In genomic region chr14:21026988-21027315, GRCh38 we compare ENCODE assay signal across 15 cellular contexts. TPM values are rescaled to one million over a fixed set of nuclear protein-coding genes. Genes with fewer than 3 reads are reported as not detected.
DNase-seq lines count a peak whose midpoint lies in the region; ATAC-seq, FAIRE-seq and TF ChIP-seq lines count a peak whose summit lies in the region.
"Had no signal": no experiment of that assay in that cellular context is flagged by ENCODE, and none has a peak within 500 bp of the region (broad histone marks: within the 10 kb centered on the region; RNA-seq: fewer than 3 reads in every experiment).

No MANE protein-coding gene starts in this region.

- intact Hi-C loops in HepG2 (cut with micrococcal nuclease; ENCODE audit: unreplicated experiment), result no loop called here
- intact Hi-C loops in right lobe of liver (cut with DNase I), result no loop called here

- no peaks in the 10 kb centered on the region for H3K36me3 Mint-ChIP-seq in progenitor cell of endocrine pancreas (ENCODE audit: insufficient read depth)

- in situ Hi-C loops in HepG2 (cut with HindIII; ENCODE audit: extremely low pct_ligation_motif_present, low pct_unique_long_range_greater_than_20kb), result no loop called here

- H3K79me2 ChIP-seq in HepG2 (ENCODE audit: insufficient read depth, low read length), result peaks cover 13% of the 10 kb centered on the region
- H3K79me2 ChIP-seq in hepatocyte, result peaks cover 14% of the 10 kb centered on the region

- WGBS in HepG2 (ENCODE audit: low lambda C conversion rate), result 24% methylated on average over 3 of the region's 3 CpGs
- no CpG with 5 or more reads among the region's 3 CpGs for WGBS in right lobe of liver (ENCODE audit: insufficient coverage, low coverage, low lambda C conversion rate, missing lambda C conversion rate)
- WGBS in hepatocyte (ENCODE audit: low lambda C conversion rate, missing lambda C conversion rate), result 12% methylated on average over 3 of the region's 3 CpGs

- CTCF ChIA-PET in HepG2 (lab: Yijun Ruan, JAX; ENCODE audit: low intra/inter-chr PET ratio, low total read pairs), result no interaction called here

- no peak for FAIRE-seq in HepG2 (lab: Jason Lieb, UNC)
- FAIRE-seq: astrocyte had no signal

- no peak overlapping the region for H3K4me3 ChIP-seq in HepG2 (replicated peaks in 1 of 3; ENCODE audit: insufficient read depth in 1 of 3, low read depth in 2 of 3, low read length in 3 of 3)
- no peak overlapping the region for H3K4me3 ChIP-seq in right lobe of liver
- no peak overlapping the region for H3K4me3 ChIP-seq in hepatocyte

- BruUV-seq in HepG2 (replicated peaks; lab: Mats Ljungman, UMichigan), result no TSS peak

- H3K4me2 ChIP-seq in HepG2 (ENCODE audit: low read depth, low read length) (peak overlapping the region; percentile 14; the same call in 1 of the 2 replicates), hepatocyte (peak overlapping the region; percentile 94)

- H3K27ac Mint-ChIP-seq in progenitor cell of endocrine pancreas, result no peak overlapping the region

- TF ChIP-seq EP300 in HepG2 (IDR thresholded peaks at IDR 0.05; ENCODE audit: low read depth in 2 of 2, low read length in 2 of 2), result peak in 1 of 2 experiments; percentile 34; a peak in 1 of 4 replicates
- no peak for TF ChIP-seq EP300 in HepG2 (CRISPR knock-in tag; IDR thresholded peaks at IDR 0.05; ENCODE audit: borderline replicate concordance)

- H3K36me3 ChIP-seq in HepG2 (replicated peaks in 1 of 2; ENCODE audit: control insufficient read depth in 1 of 2, insufficient read depth in 2 of 2, low read length in 2 of 2), result peaks cover 1 to 3% of the 10 kb centered on the region in 2 experiments; a peak in 3 of 5 replicates
- H3K36me3 ChIP-seq in right lobe of liver, result peaks cover 0 to under 1% (median 0%) of the 10 kb centered on the region in 4 donors
- H3K36me3 ChIP-seq in hepatocyte (replicated peaks; ENCODE audit: insufficient read depth, low read depth), result no peaks in the 10 kb centered on the region

- H3K9me2 ChIP-seq in hepatocyte (replicated peaks; ENCODE audit: insufficient read depth), result no peaks in the 10 kb centered on the region

- H3K9ac ChIP-seq in HepG2 (ENCODE audit: insufficient read depth, low read depth, low read length), result no peak overlapping the region

- POLR2A ChIA-PET in HepG2 (lab: Yijun Ruan, JAX), result interaction anchor here (1.1 to 1.9 kb wide), 3 partner anchors 29 to 43 kb away, joined by 4 to 7 read pairs (median 6); partner anchors contain the start of gene ARHGEF40

- TF ChIP-seq CTCF in HepG2 (CRISPR knock-in tag; IDR thresholded peaks at IDR 0.05) (no peak), right lobe of liver (IDR thresholded peaks at IDR 0.05) (no peak), hepatocyte (IDR thresholded peaks at IDR 0.05; ENCODE audit: poor library complexity) (no peak), progenitor cell of endocrine pancreas (IDR thresholded peaks at IDR 0.05; ENCODE audit: unreplicated experiment) (no peak)

- no peaks in the 10 kb centered on the region for H3K9me3 Mint-ChIP-seq in progenitor cell of endocrine pancreas (ENCODE audit: low read depth)

- TF ChIP-seq RAD21 in HepG2 (CRISPR knock-in tag; IDR thresholded peaks at IDR 0.05), result no peak

- H2AFZ ChIP-seq in HepG2 (ENCODE audit: low read length), result no peak overlapping the region
- H2AFZ ChIP-seq in hepatocyte, result no peak overlapping the region

- ATAC-seq in HepG2 (no peak), right lobe of liver (no peak), GM19023 (IDR thresholded peaks at IDR 0.05; ENCODE audit: unreplicated experiment) (no peak), HG02642 (IDR thresholded peaks at IDR 0.05; ENCODE audit: poor library complexity, unreplicated experiment) (no peak)
- ATAC-seq: Panc1 had no signal

- H3K27ac ChIP-seq in HepG2 (ENCODE audit: extremely low read length, insufficient read depth, low read length) (no peak overlapping the region), right lobe of liver (no peak overlapping the region), hepatocyte (peak overlapping the region; percentile 82)

- H3K27me3 ChIP-seq in HepG2 (ENCODE audit: control insufficient read depth in 1 of 2, insufficient read depth in 2 of 2, low read length in 2 of 2), result no peaks in the 10 kb centered on the region; a peak in 2 of 5 replicates
- no peaks in the 10 kb centered on the region for H3K27me3 ChIP-seq in right lobe of liver
- no peaks in the 10 kb centered on the region for H3K27me3 ChIP-seq in hepatocyte

- no peaks in the 10 kb centered on the region for H3K9me3 ChIP-seq in HepG2 (ENCODE audit: low read length)
- no peaks in the 10 kb centered on the region for H3K9me3 ChIP-seq in right lobe of liver
- no peaks in the 10 kb centered on the region for H3K9me3 ChIP-seq in hepatocyte (ENCODE audit: low read depth)

- DNase-seq in HepG2 (ENCODE audit: low spot score) (no peak), right lobe of liver (no peak), hepatocyte (ENCODE audit: low spot score) (peak; percentile 38), progenitor cell of endocrine pancreas (ENCODE audit: low spot score, unreplicated experiment) (no peak), NAMALWA (ENCODE audit: low spot score) (no peak), LoVo (ENCODE audit: low spot score) (no peak)
- DNase-seq: ACHN; NCI-H226; stimulated activated CD4-positive, alpha-beta T cell treated with anti-CD3 and anti-CD28 coated beads, Interleukin-2, amount 100 ng/mL, for 48 hours; stimulated activated naive CD4-positive, alpha-beta T cell treated with Interleukin-2 at 50 U/mL for 16 hours had no signal

- H3K4me3 Mint-ChIP-seq in progenitor cell of endocrine pancreas (ENCODE audit: low read depth), result peak overlapping the region; percentile 31

- no peak for TF ChIP-seq POLR2A in HepG2 (IDR thresholded peaks at IDR 0.05; ENCODE audit: insufficient read depth in 1 of 2, low read depth in 2 of 2, low read length in 2 of 2)
- TF ChIP-seq POLR2A in right lobe of liver (IDR thresholded peaks at IDR 0.05), result no peak

- peaks cover 14% of the 10 kb centered on the region for H3K27me3 Mint-ChIP-seq in progenitor cell of endocrine pancreas

- H4K20me1 ChIP-seq in HepG2 (ENCODE audit: insufficient read depth, low read length) (no peaks in the 10 kb centered on the region), hepatocyte (ENCODE audit: insufficient read depth, poor library complexity, severe bottlenecking) (no peaks in the 10 kb centered on the region)

- H3K4me1 Mint-ChIP-seq in progenitor cell of endocrine pancreas (ENCODE audit: low read depth), result peaks cover 24% of the 10 kb centered on the region

- H3K4me1 ChIP-seq in HepG2 (ENCODE audit: insufficient read depth, low read length) (peaks cover 50% of the 10 kb centered on the region), right lobe of liver (peaks cover 0 to 8% (median 2%) of the 10 kb centered on the region in 4 donors), hepatocyte (ENCODE audit: insufficient read depth) (peaks cover 16% of the 10 kb centered on the region)

RNA-seq across cellular contexts. Expression of gene NDRG2, which starts 2.1 kb away (rescaled TPM):
- 27.2 and 27.4 TPM in 2 replicates for total RNA-seq in HepG2 (2016; rRNA removed; fragmentation: Illumina TruSeq; extraction: Trizol)
- 7.0 and 7.9 TPM in 2 replicates for total RNA-seq in HepG2 (2016; cell fraction: cytosol; rRNA removed; fragmentation: Illumina TruSeq; extraction: Trizol; ENCODE audit: low read depth)
- total RNA-seq in HepG2 (2016; cell fraction: insoluble cytoplasmic fraction; rRNA removed; fragmentation: Illumina TruSeq; extraction: Trizol), result 23.1 and 29.2 TPM in 2 replicates
- total RNA-seq in HepG2 (2016; cell fraction: membrane; rRNA removed; fragmentation: Illumina TruSeq; extraction: Trizol), result 8.1 and 9.2 TPM in 2 replicates
- total RNA-seq in HepG2 (2016; cell fraction: nucleus; rRNA removed; fragmentation: Illumina TruSeq; extraction: Trizol), result 21.6 and 27.8 TPM in 2 replicates
- 143 and 189 TPM in 2 replicates for polyA plus RNA-seq in HepG2 (2011; rRNA removed)
- polyA plus RNA-seq in HepG2 (2011; cell fraction: cytosol; rRNA removed), result 91.9 and 130 TPM in 2 replicates
- 360 and 469 TPM in 2 replicates for polyA plus RNA-seq in HepG2 (2011; cell fraction: nucleus; rRNA removed)
- polyA plus RNA-seq in HepG2 (2012), result 75.5 and 109 TPM in 2 replicates
- 4.3 and 4.9 TPM in 2 replicates for polyA plus RNA-seq in HepG2 (2016; cell fraction: cytosol; fragmentation: Illumina TruSeq; extraction: Trizol; ENCODE audit: low read depth)
- 42.0 and 43.6 TPM in 2 replicates for polyA plus RNA-seq in HepG2 (2016; cell fraction: insoluble cytoplasmic fraction; fragmentation: Illumina TruSeq; extraction: Trizol; ENCODE audit: low read depth)
- 7.2 TPM in 2 replicates for polyA plus RNA-seq in HepG2 (2016; cell fraction: membrane; fragmentation: Illumina TruSeq; extraction: Trizol; ENCODE audit: low read depth)
- polyA plus RNA-seq in HepG2 (2016; cell fraction: nucleus; fragmentation: Illumina TruSeq; extraction: Trizol; ENCODE audit: insufficient read depth, low read depth), result 76.3 and 87.7 TPM in 2 replicates
- polyA minus RNA-seq in HepG2 (2011; rRNA and poly(A)+ RNA removed; ENCODE audit: low replicate concordance), result 5.2 and 91.7 TPM in 2 replicates
- 23.4 and 34.4 TPM in 2 replicates for polyA minus RNA-seq in HepG2 (2011; cell fraction: cytosol; rRNA and poly(A)+ RNA removed)
- polyA minus RNA-seq in HepG2 (2011; cell fraction: nucleus; rRNA and poly(A)+ RNA removed), result 87.3 and 125 TPM in 2 replicates
- 100 to 1,000 TPM in 5 of 6 experiments, 10 to 100 TPM in 1; 92.2 to 255 (median 192) TPM for total RNA-seq in right lobe of liver
- 92.0 and 114 TPM in 2 replicates for total RNA-seq in hepatocyte
- polyA plus RNA-seq in hepatocyte, result 108 and 112 TPM in 2 replicates
- total RNA-seq in progenitor cell of endocrine pancreas, result 58.6 and 61.5 TPM in 2 replicates

RNA-seq across cellular contexts. Expression of gene TPPP2, which starts 3.1 kb away (rescaled TPM):
- total RNA-seq in HepG2 (2016; rRNA removed; fragmentation: Illumina TruSeq; extraction: Trizol), result 0.58 and 0.63 TPM in 2 replicates
- total RNA-seq in HepG2 (2016; cell fraction: cytosol; rRNA removed; fragmentation: Illumina TruSeq; extraction: Trizol; ENCODE audit: low read depth), result not detected in 2 replicates
- total RNA-seq in HepG2 (2016; cell fraction: insoluble cytoplasmic fraction; rRNA removed; fragmentation: Illumina TruSeq; extraction: Trizol), result 0.89 and 1.0 TPM in 2 replicates
- 0.72 and 1.5 TPM in 2 replicates for total RNA-seq in HepG2 (2016; cell fraction: membrane; rRNA removed; fragmentation: Illumina TruSeq; extraction: Trizol)
- 1.1 and 1.4 TPM in 2 replicates for total RNA-seq in HepG2 (2016; cell fraction: nucleus; rRNA removed; fragmentation: Illumina TruSeq; extraction: Trizol)
- 1.7 and 4.2 TPM in 2 replicates for polyA plus RNA-seq in HepG2 (2011; rRNA removed)
- 1.2 and 2.2 TPM in 2 replicates for polyA plus RNA-seq in HepG2 (2011; cell fraction: cytosol; rRNA removed)
- 4.3 and 5.0 TPM in 2 replicates for polyA plus RNA-seq in HepG2 (2011; cell fraction: nucleus; rRNA removed)
- polyA plus RNA-seq in HepG2 (2012), result 1.6 and 3.7 TPM in 2 replicates
- polyA plus RNA-seq in HepG2 (2016; cell fraction: cytosol; fragmentation: Illumina TruSeq; extraction: Trizol; ENCODE audit: low read depth), result 0.58 and 0.72 TPM in 2 replicates
- 0.66 and 1.7 TPM in 2 replicates for polyA plus RNA-seq in HepG2 (2016; cell fraction: insoluble cytoplasmic fraction; fragmentation: Illumina TruSeq; extraction: Trizol; ENCODE audit: low read depth)
- polyA plus RNA-seq in HepG2 (2016; cell fraction: membrane; fragmentation: Illumina TruSeq; extraction: Trizol; ENCODE audit: low read depth), result 0.56 and 0.69 TPM in 2 replicates
- polyA plus RNA-seq in HepG2 (2016; cell fraction: nucleus; fragmentation: Illumina TruSeq; extraction: Trizol; ENCODE audit: insufficient read depth, low read depth), result 0.44 and 2.4 TPM in 2 replicates
- 2.2 TPM in 1 of 2 replicates, not detected in the other for polyA minus RNA-seq in HepG2 (2011; rRNA and poly(A)+ RNA removed; ENCODE audit: low replicate concordance)
- 1.1 and 1.9 TPM in 2 replicates for polyA minus RNA-seq in HepG2 (2011; cell fraction: cytosol; rRNA and poly(A)+ RNA removed)
- polyA minus RNA-seq in HepG2 (2011; cell fraction: nucleus; rRNA and poly(A)+ RNA removed), result 4.1 and 4.7 TPM in 2 replicates
- 1 to 10 TPM in 3 of 6 experiments, under 1 TPM in 3; 0.24 to 3.4 (median 1.6) TPM for total RNA-seq in right lobe of liver
- total RNA-seq in hepatocyte, result not detected in 2 replicates
- not detected in 2 replicates for polyA plus RNA-seq in hepatocyte
- total RNA-seq in progenitor cell of endocrine pancreas, result 0.84 TPM in 1 of 2 replicates, not detected in the other
- total RNA-seq: astrocyte, M059J had no signal

RNA-seq across cellular contexts. Expression of gene RNASE13, which starts 7.7 kb away (rescaled TPM):
- total RNA-seq in HepG2 (2016; rRNA removed; fragmentation: Illumina TruSeq; extraction: Trizol) (not detected in 2 replicates), right lobe of liver (not detected), hepatocyte (not detected in 2 replicates), progenitor cell of endocrine pancreas (not detected in 2 replicates)
- not detected in 2 replicates for total RNA-seq in HepG2 (2016; cell fraction: cytosol; rRNA removed; fragmentation: Illumina TruSeq; extraction: Trizol; ENCODE audit: low read depth)
- total RNA-seq in HepG2 (2016; cell fraction: insoluble cytoplasmic fraction; rRNA removed; fragmentation: Illumina TruSeq; extraction: Trizol), result not detected in 2 replicates
- total RNA-seq in HepG2 (2016; cell fraction: membrane; rRNA removed; fragmentation: Illumina TruSeq; extraction: Trizol), result not detected in 2 replicates
- total RNA-seq in HepG2 (2016; cell fraction: nucleus; rRNA removed; fragmentation: Illumina TruSeq; extraction: Trizol), result not detected in 2 replicates
- polyA plus RNA-seq in HepG2 (2011; rRNA removed) (1.0 and 1.4 TPM in 2 replicates), hepatocyte (not detected in 2 replicates)
- 0.10 and 0.17 TPM in 2 replicates for polyA plus RNA-seq in HepG2 (2011; cell fraction: cytosol; rRNA removed)
- 3.5 and 4.0 TPM in 2 replicates for polyA plus RNA-seq in HepG2 (2011; cell fraction: nucleus; rRNA removed)
- polyA plus RNA-seq in HepG2 (2012), result 0.65 and 2.3 TPM in 2 replicates
- polyA plus RNA-seq in HepG2 (2016; cell fraction: cytosol; fragmentation: Illumina TruSeq; extraction: Trizol; ENCODE audit: low read depth), result not detected in 2 replicates
- not detected in 2 replicates for polyA plus RNA-seq in HepG2 (2016; cell fraction: insoluble cytoplasmic fraction; fragmentation: Illumina TruSeq; extraction: Trizol; ENCODE audit: low read depth)
- polyA plus RNA-seq in HepG2 (2016; cell fraction: membrane; fragmentation: Illumina TruSeq; extraction: Trizol; ENCODE audit: low read depth), result not detected in 2 replicates
- polyA plus RNA-seq in HepG2 (2016; cell fraction: nucleus; fragmentation: Illumina TruSeq; extraction: Trizol; ENCODE audit: insufficient read depth, low read depth), result 0.49 TPM in 1 of 2 replicates, not detected in the other
- not detected in 2 replicates for polyA minus RNA-seq in HepG2 (2011; rRNA and poly(A)+ RNA removed; ENCODE audit: low replicate concordance)
- not detected in 2 replicates for polyA minus RNA-seq in HepG2 (2011; cell fraction: cytosol; rRNA and poly(A)+ RNA removed)
- 1.6 and 2.2 TPM in 2 replicates for polyA minus RNA-seq in HepG2 (2011; cell fraction: nucleus; rRNA and poly(A)+ RNA removed)
- total RNA-seq: astrocyte, M059J had no signal

RNA-seq across cellular contexts. Expression of gene RNASE7, which starts 15.2 kb away (rescaled TPM):
- total RNA-seq in HepG2 (2016; rRNA removed; fragmentation: Illumina TruSeq; extraction: Trizol) (not detected in 2 replicates), right lobe of liver (under 1 TPM in 3 of 6 experiments, not detected in 3; 0.18 to 0.31 (median 0.22) TPM), hepatocyte (not detected in 2 replicates), progenitor cell of endocrine pancreas (not detected in 2 replicates)
- not detected in 2 replicates for total RNA-seq in HepG2 (2016; cell fraction: cytosol; rRNA removed; fragmentation: Illumina TruSeq; extraction: Trizol; ENCODE audit: low read depth)
- total RNA-seq in HepG2 (2016; cell fraction: insoluble cytoplasmic fraction; rRNA removed; fragmentation: Illumina TruSeq; extraction: Trizol), result not detected in 2 replicates
- not detected in 2 replicates for total RNA-seq in HepG2 (2016; cell fraction: membrane; rRNA removed; fragmentation: Illumina TruSeq; extraction: Trizol)
- total RNA-seq in HepG2 (2016; cell fraction: nucleus; rRNA removed; fragmentation: Illumina TruSeq; extraction: Trizol), result not detected in 2 replicates
- polyA plus RNA-seq in HepG2 (2011; rRNA removed) (0.04 and 0.17 TPM in 2 replicates), hepatocyte (not detected in 2 replicates)
- 0.04 and 0.06 TPM in 2 replicates for polyA plus RNA-seq in HepG2 (2011; cell fraction: cytosol; rRNA removed)
- 0.23 and 0.42 TPM in 2 replicates for polyA plus RNA-seq in HepG2 (2011; cell fraction: nucleus; rRNA removed)
- polyA plus RNA-seq in HepG2 (2012), result 0.41 and 1.6 TPM in 2 replicates
- not detected in 2 replicates for polyA plus RNA-seq in HepG2 (2016; cell fraction: cytosol; fragmentation: Illumina TruSeq; extraction: Trizol; ENCODE audit: low read depth)
- not detected in 2 replicates for polyA plus RNA-seq in HepG2 (2016; cell fraction: insoluble cytoplasmic fraction; fragmentation: Illumina TruSeq; extraction: Trizol; ENCODE audit: low read depth)
- not detected in 2 replicates for polyA plus RNA-seq in HepG2 (2016; cell fraction: membrane; fragmentation: Illumina TruSeq; extraction: Trizol; ENCODE audit: low read depth)
- polyA plus RNA-seq in HepG2 (2016; cell fraction: nucleus; fragmentation: Illumina TruSeq; extraction: Trizol; ENCODE audit: insufficient read depth, low read depth), result not detected in 2 replicates
- not detected in 2 replicates for polyA minus RNA-seq in HepG2 (2011; rRNA and poly(A)+ RNA removed; ENCODE audit: low replicate concordance)
- polyA minus RNA-seq in HepG2 (2011; cell fraction: cytosol; rRNA and poly(A)+ RNA removed), result not detected in 2 replicates
- not detected in 2 replicates for polyA minus RNA-seq in HepG2 (2011; cell fraction: nucleus; rRNA and poly(A)+ RNA removed)
- total RNA-seq: astrocyte, M059J had no signal

RNA-seq across cellular contexts. Expression of gene SLC39A2, which starts 27.9 kb away (rescaled TPM):
- total RNA-seq in HepG2 (2016; rRNA removed; fragmentation: Illumina TruSeq; extraction: Trizol) (0.11 TPM in 1 of 2 replicates, not detected in the other), right lobe of liver (not detected), hepatocyte (3.3 and 4.2 TPM in 2 replicates), progenitor cell of endocrine pancreas (not detected in 2 replicates)
- not detected in 2 replicates for total RNA-seq in HepG2 (2016; cell fraction: cytosol; rRNA removed; fragmentation: Illumina TruSeq; extraction: Trizol; ENCODE audit: low read depth)
- not detected in 2 replicates for total RNA-seq in HepG2 (2016; cell fraction: insoluble cytoplasmic fraction; rRNA removed; fragmentation: Illumina TruSeq; extraction: Trizol)
- total RNA-seq in HepG2 (2016; cell fraction: membrane; rRNA removed; fragmentation: Illumina TruSeq; extraction: Trizol), result not detected in 2 replicates
- total RNA-seq in HepG2 (2016; cell fraction: nucleus; rRNA removed; fragmentation: Illumina TruSeq; extraction: Trizol), result not detected in 2 replicates
- polyA plus RNA-seq in HepG2 (2011; rRNA removed) (0.05 and 0.08 TPM in 2 replicates), hepatocyte (6.2 and 9.2 TPM in 2 replicates)
- not detected in 2 replicates for polyA plus RNA-seq in HepG2 (2011; cell fraction: cytosol; rRNA removed)
- 0.19 and 0.23 TPM in 2 replicates for polyA plus RNA-seq in HepG2 (2011; cell fraction: nucleus; rRNA removed)
- not detected in 2 replicates for polyA plus RNA-seq in HepG2 (2012)
- polyA plus RNA-seq in HepG2 (2016; cell fraction: cytosol; fragmentation: Illumina TruSeq; extraction: Trizol; ENCODE audit: low read depth), result not detected in 2 replicates
- polyA plus RNA-seq in HepG2 (2016; cell fraction: insoluble cytoplasmic fraction; fragmentation: Illumina TruSeq; extraction: Trizol; ENCODE audit: low read depth), result not detected in 2 replicates
- polyA plus RNA-seq in HepG2 (2016; cell fraction: membrane; fragmentation: Illumina TruSeq; extraction: Trizol; ENCODE audit: low read depth), result not detected in 2 replicates
- 0.37 TPM in 1 of 2 replicates, not detected in the other for polyA plus RNA-seq in HepG2 (2016; cell fraction: nucleus; fragmentation: Illumina TruSeq; extraction: Trizol; ENCODE audit: insufficient read depth, low read depth)
- polyA minus RNA-seq in HepG2 (2011; rRNA and poly(A)+ RNA removed; ENCODE audit: low replicate concordance), result 0.80 TPM in 1 of 2 replicates, not detected in the other
- polyA minus RNA-seq in HepG2 (2011; cell fraction: cytosol; rRNA and poly(A)+ RNA removed), result not detected in 2 replicates
- not detected in 2 replicates for polyA minus RNA-seq in HepG2 (2011; cell fraction: nucleus; rRNA and poly(A)+ RNA removed)
- total RNA-seq: M059J had no signal
